In the genomic region with DNA sequence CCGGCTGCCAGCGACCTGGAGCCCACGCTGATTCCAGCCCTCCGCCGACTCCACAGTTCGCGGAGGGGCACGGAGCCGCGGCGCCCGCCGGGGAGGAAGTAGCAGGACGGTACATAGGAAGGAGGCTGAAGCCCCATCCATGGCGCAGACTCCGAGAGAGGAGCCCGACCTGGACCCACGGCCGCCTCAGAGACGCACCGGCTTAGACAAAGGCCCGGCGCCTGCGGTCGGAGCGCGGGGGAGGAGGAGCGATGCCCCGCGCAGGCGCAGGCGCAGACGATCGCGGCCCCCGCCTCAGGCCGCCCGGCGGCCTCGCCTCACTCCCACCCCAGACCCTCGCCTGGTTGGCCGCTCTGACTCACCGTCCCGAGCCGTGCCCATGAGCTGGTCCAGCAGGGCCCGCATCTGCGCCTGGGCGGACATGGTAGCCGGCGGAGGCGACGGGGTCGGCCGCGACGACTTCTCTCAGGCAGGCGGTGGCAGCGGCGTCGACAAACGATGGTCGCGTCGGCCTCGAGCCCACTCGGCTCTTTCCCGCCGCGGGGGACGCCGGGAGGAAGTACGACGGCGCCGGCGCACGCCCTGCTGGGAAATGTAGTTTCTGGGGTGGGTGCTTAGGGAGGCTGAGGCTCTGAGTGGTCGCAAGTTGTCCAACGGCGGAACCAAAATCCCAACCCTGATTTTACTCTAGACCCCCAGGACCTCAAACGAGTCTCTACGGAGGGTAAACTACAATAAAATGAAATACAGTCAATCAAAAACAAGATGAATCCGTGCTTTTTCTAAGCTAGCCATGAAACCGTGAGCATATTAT, we compare ENCODE assay signal across 1 cellular context.
A peak's percentile ranks its signal among the peaks of the same experiment; 100 is the strongest.
TF ChIP-seq lines count a peak whose summit lies in the region.

A gene with protein sequence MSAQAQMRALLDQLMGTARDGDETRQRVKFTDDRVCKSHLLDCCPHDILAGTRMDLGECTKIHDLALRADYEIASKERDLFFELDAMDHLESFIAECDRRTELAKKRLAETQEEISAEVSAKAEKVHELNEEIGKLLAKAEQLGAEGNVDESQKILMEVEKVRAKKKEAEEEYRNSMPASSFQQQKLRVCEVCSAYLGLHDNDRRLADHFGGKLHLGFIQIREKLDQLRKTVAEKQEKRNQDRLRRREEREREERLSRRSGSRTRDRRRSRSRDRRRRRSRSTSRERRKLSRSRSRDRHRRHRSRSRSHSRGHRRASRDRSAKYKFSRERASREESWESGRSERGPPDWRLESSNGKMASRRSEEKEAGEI (minus strand): TSS at position 533 of the 814 bp plus-strand sequence. CDS start 110 bp downstream, at position 423.

TF ChIP-seq in K562, 482 proteins besides CTCF, POLR2A, EP300 and RAD21 (continued from another document and continues in another):
- TF ChIP-seq, protein P1, sequence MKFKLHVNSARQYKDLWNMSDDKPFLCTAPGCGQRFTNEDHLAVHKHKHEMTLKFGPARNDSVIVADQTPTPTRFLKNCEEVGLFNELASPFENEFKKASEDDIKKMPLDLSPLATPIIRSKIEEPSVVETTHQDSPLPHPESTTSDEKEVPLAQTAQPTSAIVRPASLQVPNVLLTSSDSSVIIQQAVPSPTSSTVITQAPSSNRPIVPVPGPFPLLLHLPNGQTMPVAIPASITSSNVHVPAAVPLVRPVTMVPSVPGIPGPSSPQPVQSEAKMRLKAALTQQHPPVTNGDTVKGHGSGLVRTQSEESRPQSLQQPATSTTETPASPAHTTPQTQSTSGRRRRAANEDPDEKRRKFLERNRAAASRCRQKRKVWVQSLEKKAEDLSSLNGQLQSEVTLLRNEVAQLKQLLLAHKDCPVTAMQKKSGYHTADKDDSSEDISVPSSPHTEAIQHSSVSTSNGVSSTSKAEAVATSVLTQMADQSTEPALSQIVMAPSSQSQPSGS (CRISPR knock-in tag; IDR thresholded peaks at IDR 0.05), result no peak
- TF ChIP-seq COPS2 (conservative IDR thresholded peaks at IDR 0.05), result no peak
- TF ChIP-seq BRF1 (IDR thresholded peaks at IDR 0.05; ENCODE audit: borderline replicate concordance, extremely low read depth, insufficient read length), result no peak
- TF ChIP-seq, protein P2, sequence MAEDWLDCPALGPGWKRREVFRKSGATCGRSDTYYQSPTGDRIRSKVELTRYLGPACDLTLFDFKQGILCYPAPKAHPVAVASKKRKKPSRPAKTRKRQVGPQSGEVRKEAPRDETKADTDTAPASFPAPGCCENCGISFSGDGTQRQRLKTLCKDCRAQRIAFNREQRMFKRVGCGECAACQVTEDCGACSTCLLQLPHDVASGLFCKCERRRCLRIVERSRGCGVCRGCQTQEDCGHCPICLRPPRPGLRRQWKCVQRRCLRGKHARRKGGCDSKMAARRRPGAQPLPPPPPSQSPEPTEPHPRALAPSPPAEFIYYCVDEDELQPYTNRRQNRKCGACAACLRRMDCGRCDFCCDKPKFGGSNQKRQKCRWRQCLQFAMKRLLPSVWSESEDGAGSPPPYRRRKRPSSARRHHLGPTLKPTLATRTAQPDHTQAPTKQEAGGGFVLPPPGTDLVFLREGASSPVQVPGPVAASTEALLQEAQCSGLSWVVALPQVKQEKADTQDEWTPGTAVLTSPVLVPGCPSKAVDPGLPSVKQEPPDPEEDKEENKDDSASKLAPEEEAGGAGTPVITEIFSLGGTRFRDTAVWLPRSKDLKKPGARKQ (CRISPR knock-in tag; IDR thresholded peaks at IDR 0.05), result no peak
- no peak for TF ChIP-seq ZNF354B (CRISPR knock-in tag; IDR thresholded peaks at IDR 0.05)
- TF ChIP-seq ZNF316 (IDR thresholded peaks at IDR 0.05), result peak; percentile 25; the same call in 1 of the 2 replicates
- TF ChIP-seq, protein P3, sequence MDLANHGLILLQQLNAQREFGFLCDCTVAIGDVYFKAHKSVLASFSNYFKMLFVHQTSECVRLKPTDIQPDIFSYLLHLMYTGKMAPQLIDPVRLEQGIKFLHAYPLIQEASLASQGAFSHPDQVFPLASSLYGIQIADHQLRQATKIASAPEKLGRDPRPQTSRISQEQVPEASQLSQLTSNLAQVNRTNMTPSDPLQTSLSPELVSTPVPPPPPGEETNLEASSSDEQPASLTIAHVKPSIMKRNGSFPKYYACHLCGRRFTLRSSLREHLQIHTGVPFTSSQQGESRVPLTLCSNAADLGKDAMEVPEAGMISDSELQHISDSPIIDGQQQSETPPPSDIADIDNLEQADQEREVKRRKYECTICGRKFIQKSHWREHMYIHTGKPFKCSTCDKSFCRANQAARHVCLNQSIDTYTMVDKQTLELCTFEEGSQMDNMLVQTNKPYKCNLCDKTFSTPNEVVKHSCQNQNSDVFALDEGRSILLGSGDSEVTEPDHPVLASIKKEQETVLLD (IDR thresholded peaks at IDR 0.05), result no peak
- TF ChIP-seq ZNF445 (CRISPR knock-in tag; IDR thresholded peaks at IDR 0.05; ENCODE audit: low read depth), result no peak
- no peak for TF ChIP-seq ARHGAP35 (IDR thresholded peaks at IDR 0.05; ENCODE audit: partially characterized antibody)
- no peak for TF ChIP-seq ZNF584 (CRISPR knock-in tag; IDR thresholded peaks at IDR 0.05; ENCODE audit: low read depth)
- TF ChIP-seq, protein P4, sequence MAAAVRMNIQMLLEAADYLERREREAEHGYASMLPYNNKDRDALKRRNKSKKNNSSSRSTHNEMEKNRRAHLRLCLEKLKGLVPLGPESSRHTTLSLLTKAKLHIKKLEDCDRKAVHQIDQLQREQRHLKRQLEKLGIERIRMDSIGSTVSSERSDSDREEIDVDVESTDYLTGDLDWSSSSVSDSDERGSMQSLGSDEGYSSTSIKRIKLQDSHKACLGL (CRISPR knock-in tag; IDR thresholded peaks at IDR 0.05; ENCODE audit: borderline replicate concordance, poor library complexity, severe bottlenecking), result no peak
- TF ChIP-seq RBM14 (IDR thresholded peaks at IDR 0.05; ENCODE audit: borderline replicate concordance, insufficient read depth, low read depth, low read length), result no peak
- TF ChIP-seq, protein P5, sequence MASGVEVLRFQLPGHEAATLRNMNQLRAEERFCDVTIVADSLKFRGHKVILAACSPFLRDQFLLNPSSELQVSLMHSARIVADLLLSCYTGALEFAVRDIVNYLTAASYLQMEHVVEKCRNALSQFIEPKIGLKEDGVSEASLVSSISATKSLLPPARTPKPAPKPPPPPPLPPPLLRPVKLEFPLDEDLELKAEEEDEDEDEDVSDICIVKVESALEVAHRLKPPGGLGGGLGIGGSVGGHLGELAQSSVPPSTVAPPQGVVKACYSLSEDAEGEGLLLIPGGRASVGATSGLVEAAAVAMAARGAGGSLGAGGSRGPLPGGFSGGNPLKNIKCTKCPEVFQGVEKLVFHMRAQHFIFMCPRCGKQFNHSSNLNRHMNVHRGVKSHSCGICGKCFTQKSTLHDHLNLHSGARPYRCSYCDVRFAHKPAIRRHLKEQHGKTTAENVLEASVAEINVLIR (CRISPR knock-in tag; IDR thresholded peaks at IDR 0.05), result peak; percentile 86
- peak; percentile 77 for TF ChIP-seq ZNF263 (CRISPR knock-in tag; IDR thresholded peaks at IDR 0.05; ENCODE audit: borderline replicate concordance)
- TF ChIP-seq SP1 (CRISPR knock-in tag; IDR thresholded peaks at IDR 0.05), result peak; percentile 83
- no peak for TF ChIP-seq MAFK (IDR thresholded peaks at IDR 0.05; ENCODE audit: low read length)
- TF ChIP-seq ZNF146 (CRISPR knock-in tag; IDR thresholded peaks at IDR 0.05; ENCODE audit: unreplicated experiment), result no peak
- no peak for TF ChIP-seq ZKSCAN1 (IDR thresholded peaks at IDR 0.05; ENCODE audit: low read depth, low read length)
- TF ChIP-seq RAD51 (IDR thresholded peaks at IDR 0.05; ENCODE audit: borderline replicate concordance, low read depth), result no peak
- no peak for TF ChIP-seq WHSC1 (IDR thresholded peaks at IDR 0.05; ENCODE audit: low read length)
- TF ChIP-seq PHF20 (IDR thresholded peaks at IDR 0.05; ENCODE audit: partially characterized antibody), result peak; percentile 90
- TF ChIP-seq, protein P6, sequence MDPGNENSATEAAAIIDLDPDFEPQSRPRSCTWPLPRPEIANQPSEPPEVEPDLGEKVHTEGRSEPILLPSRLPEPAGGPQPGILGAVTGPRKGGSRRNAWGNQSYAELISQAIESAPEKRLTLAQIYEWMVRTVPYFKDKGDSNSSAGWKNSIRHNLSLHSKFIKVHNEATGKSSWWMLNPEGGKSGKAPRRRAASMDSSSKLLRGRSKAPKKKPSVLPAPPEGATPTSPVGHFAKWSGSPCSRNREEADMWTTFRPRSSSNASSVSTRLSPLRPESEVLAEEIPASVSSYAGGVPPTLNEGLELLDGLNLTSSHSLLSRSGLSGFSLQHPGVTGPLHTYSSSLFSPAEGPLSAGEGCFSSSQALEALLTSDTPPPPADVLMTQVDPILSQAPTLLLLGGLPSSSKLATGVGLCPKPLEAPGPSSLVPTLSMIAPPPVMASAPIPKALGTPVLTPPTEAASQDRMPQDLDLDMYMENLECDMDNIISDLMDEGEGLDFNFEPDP (CRISPR knock-in tag; IDR thresholded peaks at IDR 0.05), result no peak
- peak; percentile 80 for TF ChIP-seq ELF2 (CRISPR knock-in tag; IDR thresholded peaks at IDR 0.05)
- peak; percentile 87; the same call in 1 of the 2 replicates for TF ChIP-seq CTBP1 (IDR thresholded peaks at IDR 0.05; ENCODE audit: borderline replicate concordance)
- TF ChIP-seq GATAD2A (IDR thresholded peaks at IDR 0.05), result 0 out of 2 replicates have a peak, but pooled peaks have one; percentile 36
- peak; percentile 76; the same call in 1 of the 2 replicates for TF ChIP-seq ZNF165 (CRISPR knock-in tag; IDR thresholded peaks at IDR 0.05; ENCODE audit: borderline replicate concordance)
- peak; percentile 67; the same call in 1 of the 2 replicates for TF ChIP-seq ZNF197 (CRISPR knock-in tag; IDR thresholded peaks at IDR 0.05; ENCODE audit: low read depth)
- TF ChIP-seq ZNF24 (IDR thresholded peaks at IDR 0.05), result no peak
- TF ChIP-seq TSC22D4 (tag; IDR thresholded peaks at IDR 0.05), result no peak
- TF ChIP-seq EHMT2 (IDR thresholded peaks at IDR 0.05), result no peak
- no peak; the same call in 1 of the 2 replicates for TF ChIP-seq HDAC8 (tag; IDR thresholded peaks at IDR 0.05)
- no peak for TF ChIP-seq XRCC4 (IDR thresholded peaks at IDR 0.05; ENCODE audit: extremely low read depth, insufficient read depth, insufficient read length)
- no peak for TF ChIP-seq ZC3H4 (CRISPR knock-in tag; IDR thresholded peaks at IDR 0.05; ENCODE audit: borderline replicate concordance)
- TF ChIP-seq RNF2 (IDR thresholded peaks at IDR 0.05), result peak; percentile 90; the same call in 1 of the 2 replicates
- no peak; the same call in 1 of the 2 replicates for TF ChIP-seq DPF2 (IDR thresholded peaks at IDR 0.05)
- no peak for TF ChIP-seq CBFA2T3 (IDR thresholded peaks at IDR 0.05)
- no peak for TF ChIP-seq STAG1 (CRISPR knock-in tag; IDR thresholded peaks at IDR 0.05; ENCODE audit: borderline replicate concordance)
- peak; percentile 70 to 91; a peak in 3 of 4 replicates for TF ChIP-seq TEAD1 (CRISPR knock-in tag; IDR thresholded peaks at IDR 0.05)
- peak; percentile 90 for TF ChIP-seq ZNF589 (CRISPR knock-in tag; IDR thresholded peaks at IDR 0.05; ENCODE audit: low read depth)
- TF ChIP-seq HSF4 (CRISPR knock-in tag; IDR thresholded peaks at IDR 0.05; ENCODE audit: borderline replicate concordance), result no peak
- no peak for TF ChIP-seq NCOA1 (IDR thresholded peaks at IDR 0.05; ENCODE audit: low read depth)
- TF ChIP-seq, protein P7, sequence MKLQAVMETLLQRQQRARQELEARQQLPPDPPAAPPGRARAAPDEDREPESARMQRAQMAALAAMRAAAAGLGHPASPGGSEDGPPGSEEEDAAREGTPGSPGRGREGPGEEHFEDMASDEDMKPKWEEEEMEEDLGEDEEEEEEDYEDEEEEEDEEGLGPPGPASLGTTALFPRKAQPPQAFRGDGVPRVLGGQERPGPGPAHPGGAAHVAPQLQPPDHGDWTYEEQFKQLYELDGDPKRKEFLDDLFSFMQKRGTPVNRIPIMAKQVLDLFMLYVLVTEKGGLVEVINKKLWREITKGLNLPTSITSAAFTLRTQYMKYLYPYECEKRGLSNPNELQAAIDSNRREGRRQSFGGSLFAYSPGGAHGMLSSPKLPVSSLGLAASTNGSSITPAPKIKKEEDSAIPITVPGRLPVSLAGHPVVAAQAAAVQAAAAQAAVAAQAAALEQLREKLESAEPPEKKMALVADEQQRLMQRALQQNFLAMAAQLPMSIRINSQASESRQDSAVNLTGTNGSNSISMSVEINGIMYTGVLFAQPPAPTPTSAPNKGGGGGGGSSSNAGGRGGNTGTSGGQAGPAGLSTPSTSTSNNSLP (IDR thresholded peaks at IDR 0.05; ENCODE audit: borderline replicate concordance, low read depth, low read length), result no peak
- no peak for TF ChIP-seq ZC3H8 (IDR thresholded peaks at IDR 0.05)
- TF ChIP-seq POLR2AphosphoS5 (IDR thresholded peaks at IDR 0.05; ENCODE audit: control insufficient read depth, insufficient read depth, low read depth, low read length), result peak; percentile 92
- no peak for TF ChIP-seq ZNF780A (CRISPR knock-in tag; IDR thresholded peaks at IDR 0.05)
- TF ChIP-seq, protein P8, sequence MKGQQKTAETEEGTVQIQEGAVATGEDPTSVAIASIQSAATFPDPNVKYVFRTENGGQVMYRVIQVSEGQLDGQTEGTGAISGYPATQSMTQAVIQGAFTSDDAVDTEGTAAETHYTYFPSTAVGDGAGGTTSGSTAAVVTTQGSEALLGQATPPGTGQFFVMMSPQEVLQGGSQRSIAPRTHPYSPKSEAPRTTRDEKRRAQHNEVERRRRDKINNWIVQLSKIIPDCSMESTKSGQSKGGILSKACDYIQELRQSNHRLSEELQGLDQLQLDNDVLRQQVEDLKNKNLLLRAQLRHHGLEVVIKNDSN (CRISPR knock-in tag; IDR thresholded peaks at IDR 0.05), result no peak; the same call in 1 of the 2 replicates
- TF ChIP-seq ARID2 (IDR thresholded peaks at IDR 0.05), result no peak
- no peak; the same call in 1 of the 2 replicates for TF ChIP-seq ZNF764 (CRISPR knock-in tag; IDR thresholded peaks at IDR 0.05; ENCODE audit: low read depth)
- no peak for TF ChIP-seq SRSF3 (IDR thresholded peaks at IDR 0.05; ENCODE audit: insufficient read depth, low read length)
- no peak for TF ChIP-seq MECOM (CRISPR knock-in tag; IDR thresholded peaks at IDR 0.05)
